ENCODE assay signal across 21 cellular contexts in the genomic region with DNA sequence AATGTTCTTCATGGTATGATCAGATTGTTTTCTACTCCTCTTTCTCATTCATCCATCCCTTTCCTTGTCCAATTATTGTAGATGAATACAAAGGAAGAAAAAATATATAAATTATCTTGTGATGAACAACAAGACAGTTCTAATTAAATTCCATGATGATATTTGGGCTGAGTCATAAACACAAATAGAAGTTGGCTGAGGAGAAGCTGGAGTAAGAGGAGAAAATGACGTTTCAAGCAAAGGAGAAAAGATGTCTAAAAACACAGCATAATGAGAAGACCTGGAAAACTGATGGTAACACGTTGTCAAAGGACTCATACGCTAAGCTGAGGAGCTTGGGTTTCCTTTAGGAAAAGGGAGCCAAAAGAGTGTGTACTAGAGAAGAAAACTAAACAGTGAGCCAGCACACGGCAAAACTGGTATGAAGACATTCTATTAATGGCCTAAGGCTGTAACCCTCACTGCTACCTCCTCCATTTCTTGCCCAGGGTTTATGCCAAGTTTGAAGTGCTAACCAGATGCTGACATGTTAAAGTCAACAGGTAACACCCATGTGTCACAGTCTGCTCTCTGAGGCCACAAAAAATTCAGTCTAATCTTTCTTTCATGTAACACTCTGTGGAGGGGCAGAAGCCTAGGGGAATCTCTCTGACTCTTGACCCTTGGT.
"Had no signal": no experiment of that assay in that cellular context is flagged by ENCODE, and none has a peak within 500 bp of the region (broad histone marks: within the 10 kb centered on the region; RNA-seq: fewer than 3 reads in every experiment).

No MANE protein-coding gene starts in this region.

- H3K27me3 ChIP-seq: upper lobe of left lung had no signal

- H3K4me1 Mint-ChIP-seq: activated T-helper 17 cell treated with anti-CD3 and anti-CD28 coated beads, Interleukin-2, amount 50 U/mL, for 72 hours; brain; WTC11 had no signal

- H3K4me3 ChIP-seq: coronary artery, smooth muscle cell, thoracic aorta, upper lobe of left lung had no signal

- ATAC-seq: activated naive CD4-positive, alpha-beta T cell treated with anti-CD3 and anti-CD28 coated beads, Interleukin-2, amount 50 U/mL, for 72 hours; activated T-helper 17 cell treated with anti-CD3 and anti-CD28 coated beads, Interleukin-2, amount 50 U/mL, for 72 hours; sciatic nerve; WTC11 had no signal

- H3K9me3 ChIP-seq: thoracic aorta, upper lobe of left lung had no signal

- H3K27ac Mint-ChIP-seq: activated naive CD4-positive, alpha-beta T cell treated with anti-CD3 and anti-CD28 coated beads, Interleukin-2, amount 50 U/mL, for 72 hours; activated T-cell treated with anti-CD3 and anti-CD28 coated beads, Interleukin-2, amount 50 U/mL, for 24 hours; activated T-helper 17 cell treated with anti-CD3 and anti-CD28 coated beads, Interleukin-2, amount 50 U/mL, for 72 hours; brain; WTC11 had no signal

- H3K27ac ChIP-seq: coronary artery, epithelial cell of prostate, parathyroid adenoma, thoracic aorta, upper lobe of left lung had no signal

- H3K9me3 Mint-ChIP-seq: activated naive CD4-positive, alpha-beta T cell treated with anti-CD3 and anti-CD28 coated beads, Interleukin-2, amount 50 U/mL, for 72 hours; activated T-cell treated with anti-CD3 and anti-CD28 coated beads, Interleukin-2, amount 50 U/mL, for 24 hours; activated T-helper 17 cell treated with anti-CD3 and anti-CD28 coated beads, Interleukin-2, amount 50 U/mL, for 72 hours; brain; immature natural killer cell; WTC11 had no signal

- H3K9ac ChIP-seq: parathyroid adenoma had no signal

- H3K4me1 ChIP-seq: parathyroid adenoma, upper lobe of left lung had no signal

- DNase-seq: activated CD8-positive, alpha-beta memory T cell treated with anti-CD3 and anti-CD28 coated beads for 24 hours; activated CD8-positive, alpha-beta memory T cell treated with anti-CD3 and anti-CD28 coated beads, Interleukin-2, amount 50 U/mL, for 4 hours; activated T-cell treated with anti-CD3 and anti-CD28 coated beads, Interleukin-2, amount 50 U/mL, for 24 hours; aorta; immature natural killer cell; kidney glomerular epithelial cell; nucleus accumbens; stimulated activated CD4-positive, alpha-beta T cell treated with anti-CD3 and anti-CD28 coated beads, Interleukin-15, amount 100 ng/mL, for 24 hours; stimulated activated naive CD4-positive, alpha-beta T cell; T-helper 9 cell; upper lobe of left lung had no signal

- H3K27me3 Mint-ChIP-seq: activated T-cell treated with anti-CD3 and anti-CD28 coated beads, Interleukin-2, amount 50 U/mL, for 24 hours; activated T-helper 17 cell treated with anti-CD3 and anti-CD28 coated beads, Interleukin-2, amount 50 U/mL, for 72 hours; brain had no signal

- H3K4me3 Mint-ChIP-seq: activated T-cell treated with anti-CD3 and anti-CD28 coated beads, Interleukin-2, amount 50 U/mL, for 24 hours; activated T-helper 17 cell treated with anti-CD3 and anti-CD28 coated beads, Interleukin-2, amount 50 U/mL, for 72 hours; brain; immature natural killer cell; WTC11 had no signal
